9 cellular contexts compared by ENCODE assay signal in genomic region chr17:882827-883585, GRCh38.
A peak's percentile ranks its signal among the peaks of the same experiment; 100 is the strongest.
DNase-seq lines count a peak whose midpoint lies in the region; ATAC-seq and TF ChIP-seq lines count a peak whose summit lies in the region.
"Had no signal": no experiment of that assay in that cellular context is flagged by ENCODE, and none has a peak within 500 bp of the region (broad histone marks: within the 10 kb centered on the region; RNA-seq: fewer than 3 reads in every experiment).

No MANE protein-coding gene starts in this region.

- no peak for ATAC-seq in activated CD4-positive, CD25-positive, alpha-beta regulatory T cell treated with anti-CD3 and anti-CD28 coated beads, Interleukin-2, amount 50 U/mL, for 24 hours

- H3K4me3 ChIP-seq in esophagus muscularis mucosa: no peak overlapping the region
- no peak overlapping the region for H3K4me3 ChIP-seq in vagina

- H3K9me3 ChIP-seq in esophagus muscularis mucosa (no peaks in the 10 kb centered on the region), vagina (no peaks in the 10 kb centered on the region)

- DNase-seq in DMS 273 (lab: John Stamatoyannopoulos, UW; ENCODE audit: unreplicated experiment) (peak; percentile 12), DMS 273 treated with DMSO at 0.1 percent for 48 hours (lab: John Stamatoyannopoulos, UW) (no peak), esophagus muscularis mucosa (ENCODE audit: extremely low spot score) (no peak), mucosa of gallbladder (ENCODE audit: low spot score) (peak; percentile 50), vagina (ENCODE audit: extremely low spot score in 2 of 2) (no peak), ACHN (no peak), NCI-H524 (lab: John Stamatoyannopoulos, UW) (no peak)
- DNase-seq: T-helper 9 cell had no signal

- intact Hi-C loops in esophagus muscularis mucosa (cut with DNase I) (loop anchor here (5.0 kb wide), 1 partner anchor 94 kb away; the partner anchor contains the start of gene NXN), vagina (cut with DNase I) (loop anchor here (10.0 kb wide), 2 partner anchors 88 to 92 kb away; partner anchors contain the start of gene NXN)

- 45% methylated on average over 14 of the region's 14 CpGs for WGBS in esophagus muscularis mucosa

- H3K4me1 ChIP-seq in esophagus muscularis mucosa (peaks cover 51 to 95% (median 91%) of the 10 kb centered on the region in 4 donors), vagina (peaks cover 78% of the 10 kb centered on the region)

- H3K27me3 ChIP-seq in esophagus muscularis mucosa (no peaks in the 10 kb centered on the region), vagina (no peaks in the 10 kb centered on the region)

- TF ChIP-seq POLR2A in esophagus muscularis mucosa (IDR thresholded peaks at IDR 0.05; ENCODE audit: low read depth) (no peak), vagina (IDR thresholded peaks at IDR 0.05) (no peak)

- no peak for TF ChIP-seq EP300 in esophagus muscularis mucosa (IDR thresholded peaks at IDR 0.05)

- H3K36me3 ChIP-seq in esophagus muscularis mucosa (no peaks in the 10 kb centered on the region), vagina (no peaks in the 10 kb centered on the region)

- TF ChIP-seq CTCF in esophagus muscularis mucosa (IDR thresholded peaks at IDR 0.05) (no peak), vagina (IDR thresholded peaks at IDR 0.05) (no peak)

- H3K27ac ChIP-seq in esophagus muscularis mucosa (replicated peaks in 1 of 4) (peak overlapping the region; percentile 80 to 87 (median 84)), vagina (peak overlapping the region; percentile 80)

- in situ Hi-C loops in ACHN (cut with HindIII; ENCODE audit: low pct_ligation_motif_present, low pct_unique_long_range_greater_than_20kb, low sequenced_read_pairs): no loop called here

Comparison
In these comparisons a context has a peak if more than half of its experiments do, and no peak if none do; other contexts are left out.
1. DNase-seq: peak in DMS 273 (single experiment) and mucosa of gallbladder (single experiment); none in DMS 273 treated with DMSO at 0.1 percent for 48 hours (single experiment), esophagus muscularis mucosa (single experiment), vagina (0 of 2), ACHN (single experiment) and NCI-H524 (0 of 2).